Comparison of ENCODE assay signal across 16 cellular contexts in the genomic region with DNA sequence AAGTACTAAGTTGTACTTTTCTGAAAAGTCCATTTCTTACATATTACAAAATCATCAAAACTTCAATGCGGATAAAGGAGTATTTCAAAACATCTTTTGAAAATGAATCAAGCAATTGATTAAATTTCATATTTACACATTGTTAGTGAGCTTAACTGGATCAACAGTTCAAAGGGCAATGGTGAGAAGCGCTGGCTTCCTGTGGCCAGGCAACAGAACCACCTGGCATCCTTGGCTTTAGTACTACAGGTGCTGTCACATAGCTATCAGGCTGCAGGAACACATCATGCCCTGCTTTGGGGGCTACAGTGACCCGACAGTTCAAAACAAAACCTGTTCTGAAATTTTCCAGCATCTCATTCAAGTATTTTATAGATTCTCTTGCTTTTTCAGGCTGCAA.
"Had no signal": no experiment of that assay in that cellular context is flagged by ENCODE, and none has a peak within 500 bp of the region (broad histone marks: within the 10 kb centered on the region; RNA-seq: fewer than 3 reads in every experiment).

No MANE protein-coding gene starts in this region.

- H3K9me3 Mint-ChIP-seq: activated CD4-positive, alpha-beta T cell treated with anti-CD3 and anti-CD28 coated beads, Interleukin-2, amount 10 ng/mL, durations not matched to agents 24 days and 14 days; T-cell had no signal

- H3K4me1 ChIP-seq: ascending aorta, parathyroid adenoma had no signal

- DNase-seq: activated CD4-positive, alpha-beta T cell treated with anti-CD3 and anti-CD28 coated beads, Interleukin-2, amount 10 ng/mL, durations not matched to agents 24 days and 14 days; activated gamma-delta T cell; activated T-cell treated with anti-CD3 and anti-CD28 coated beads for 4 hours; foreskin melanocyte; head of caudate nucleus; left ventricle myocardium inferior; mesenchymal stem cell; stimulated activated CD4-positive, alpha-beta T cell treated with anti-CD3 and anti-CD28 coated beads, Interleukin-15, amount 100 ng/mL, for 24 hours; stimulated activated CD4-positive, alpha-beta T cell treated with anti-CD3 and anti-CD28 coated beads, Interleukin-4, amount 100 ng/mL, for 4 hours; T-cell had no signal

- FAIRE-seq: endothelial cell of umbilical vein, islet of Langerhans had no signal

- H3K27ac ChIP-seq: ascending aorta, cardiac muscle cell, left ventricle myocardium inferior, parathyroid adenoma, VCaP had no signal

- H3K4me3 ChIP-seq: ascending aorta, cardiac muscle cell, left ventricle myocardium inferior had no signal

- H3K9me3 ChIP-seq: ascending aorta, left ventricle myocardium inferior had no signal

- ATAC-seq: T-cell had no signal

- H3K27me3 ChIP-seq: ascending aorta, cardiac muscle cell had no signal

- H3K27me3 Mint-ChIP-seq: activated CD4-positive, alpha-beta T cell treated with anti-CD3 and anti-CD28 coated beads, Interleukin-2, amount 10 ng/mL, durations not matched to agents 24 days and 14 days; T-cell had no signal

- H3K4me3 Mint-ChIP-seq: activated CD4-positive, alpha-beta T cell treated with anti-CD3 and anti-CD28 coated beads, Interleukin-2, amount 10 ng/mL, durations not matched to agents 24 days and 14 days; T-cell had no signal

- H3K27ac Mint-ChIP-seq: activated CD4-positive, alpha-beta T cell treated with anti-CD3 and anti-CD28 coated beads, Interleukin-2, amount 10 ng/mL, durations not matched to agents 24 days and 14 days had no signal
